1 cellular context compared by ENCODE assay signal in the genomic region with DNA sequence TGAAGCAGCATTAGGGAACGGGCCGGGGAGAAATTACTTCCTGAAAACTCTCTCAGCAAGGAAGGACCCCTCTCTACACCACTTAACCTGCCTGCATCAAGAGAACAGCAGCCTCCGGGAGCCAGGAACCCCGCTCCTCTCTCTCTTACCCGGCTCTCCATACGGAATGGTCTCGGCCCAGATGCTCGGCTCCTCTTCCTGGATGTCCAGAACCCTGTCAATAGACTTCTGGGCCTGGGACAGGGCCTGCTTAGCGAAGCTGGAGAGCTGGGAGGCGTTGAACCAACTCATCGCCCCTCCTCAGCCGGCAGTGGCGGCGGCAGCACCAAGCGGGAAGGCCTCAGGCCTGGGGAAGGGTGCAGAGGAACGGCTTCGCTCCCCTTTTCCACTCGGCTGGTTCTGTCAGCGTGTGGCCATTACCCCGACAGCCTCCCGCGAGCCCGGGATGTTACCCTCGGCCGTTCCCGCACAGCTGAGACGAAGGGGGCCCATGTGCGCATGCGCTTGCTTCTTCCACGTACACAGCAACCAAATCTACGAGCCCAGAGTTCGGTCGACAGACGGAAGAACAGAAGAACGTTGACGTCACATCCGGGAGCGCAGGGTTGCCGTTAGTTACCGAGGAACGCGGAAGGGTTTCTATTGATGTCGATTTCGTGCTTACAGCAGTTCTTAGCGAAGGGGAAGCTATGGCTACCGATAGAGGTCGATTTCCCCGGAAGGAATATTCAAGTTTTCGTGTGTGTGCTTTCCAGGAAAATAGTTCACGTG.
A peak's percentile ranks its signal among the peaks of the same experiment; 100 is the strongest.
TF ChIP-seq lines count a peak whose summit lies in the region.

A gene with protein sequence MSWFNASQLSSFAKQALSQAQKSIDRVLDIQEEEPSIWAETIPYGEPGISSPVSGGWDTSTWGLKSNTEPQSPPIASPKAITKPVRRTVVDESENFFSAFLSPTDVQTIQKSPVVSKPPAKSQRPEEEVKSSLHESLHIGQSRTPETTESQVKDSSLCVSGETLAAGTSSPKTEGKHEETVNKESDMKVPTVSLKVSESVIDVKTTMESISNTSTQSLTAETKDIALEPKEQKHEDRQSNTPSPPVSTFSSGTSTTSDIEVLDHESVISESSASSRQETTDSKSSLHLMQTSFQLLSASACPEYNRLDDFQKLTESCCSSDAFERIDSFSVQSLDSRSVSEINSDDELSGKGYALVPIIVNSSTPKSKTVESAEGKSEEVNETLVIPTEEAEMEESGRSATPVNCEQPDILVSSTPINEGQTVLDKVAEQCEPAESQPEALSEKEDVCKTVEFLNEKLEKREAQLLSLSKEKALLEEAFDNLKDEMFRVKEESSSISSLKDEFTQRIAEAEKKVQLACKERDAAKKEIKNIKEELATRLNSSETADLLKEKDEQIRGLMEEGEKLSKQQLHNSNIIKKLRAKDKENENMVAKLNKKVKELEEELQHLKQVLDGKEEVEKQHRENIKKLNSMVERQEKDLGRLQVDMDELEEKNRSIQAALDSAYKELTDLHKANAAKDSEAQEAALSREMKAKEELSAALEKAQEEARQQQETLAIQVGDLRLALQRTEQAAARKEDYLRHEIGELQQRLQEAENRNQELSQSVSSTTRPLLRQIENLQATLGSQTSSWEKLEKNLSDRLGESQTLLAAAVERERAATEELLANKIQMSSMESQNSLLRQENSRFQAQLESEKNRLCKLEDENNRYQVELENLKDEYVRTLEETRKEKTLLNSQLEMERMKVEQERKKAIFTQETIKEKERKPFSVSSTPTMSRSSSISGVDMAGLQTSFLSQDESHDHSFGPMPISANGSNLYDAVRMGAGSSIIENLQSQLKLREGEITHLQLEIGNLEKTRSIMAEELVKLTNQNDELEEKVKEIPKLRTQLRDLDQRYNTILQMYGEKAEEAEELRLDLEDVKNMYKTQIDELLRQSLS (minus strand): TSS at position 538 of the 771 bp plus-strand sequence. CDS start 247 bp downstream, at position 291.

TF ChIP-seq in K562, 482 proteins besides CTCF, POLR2A, EP300 and RAD21 (continued from another document and continues in another):
- TF ChIP-seq, protein P1, sequence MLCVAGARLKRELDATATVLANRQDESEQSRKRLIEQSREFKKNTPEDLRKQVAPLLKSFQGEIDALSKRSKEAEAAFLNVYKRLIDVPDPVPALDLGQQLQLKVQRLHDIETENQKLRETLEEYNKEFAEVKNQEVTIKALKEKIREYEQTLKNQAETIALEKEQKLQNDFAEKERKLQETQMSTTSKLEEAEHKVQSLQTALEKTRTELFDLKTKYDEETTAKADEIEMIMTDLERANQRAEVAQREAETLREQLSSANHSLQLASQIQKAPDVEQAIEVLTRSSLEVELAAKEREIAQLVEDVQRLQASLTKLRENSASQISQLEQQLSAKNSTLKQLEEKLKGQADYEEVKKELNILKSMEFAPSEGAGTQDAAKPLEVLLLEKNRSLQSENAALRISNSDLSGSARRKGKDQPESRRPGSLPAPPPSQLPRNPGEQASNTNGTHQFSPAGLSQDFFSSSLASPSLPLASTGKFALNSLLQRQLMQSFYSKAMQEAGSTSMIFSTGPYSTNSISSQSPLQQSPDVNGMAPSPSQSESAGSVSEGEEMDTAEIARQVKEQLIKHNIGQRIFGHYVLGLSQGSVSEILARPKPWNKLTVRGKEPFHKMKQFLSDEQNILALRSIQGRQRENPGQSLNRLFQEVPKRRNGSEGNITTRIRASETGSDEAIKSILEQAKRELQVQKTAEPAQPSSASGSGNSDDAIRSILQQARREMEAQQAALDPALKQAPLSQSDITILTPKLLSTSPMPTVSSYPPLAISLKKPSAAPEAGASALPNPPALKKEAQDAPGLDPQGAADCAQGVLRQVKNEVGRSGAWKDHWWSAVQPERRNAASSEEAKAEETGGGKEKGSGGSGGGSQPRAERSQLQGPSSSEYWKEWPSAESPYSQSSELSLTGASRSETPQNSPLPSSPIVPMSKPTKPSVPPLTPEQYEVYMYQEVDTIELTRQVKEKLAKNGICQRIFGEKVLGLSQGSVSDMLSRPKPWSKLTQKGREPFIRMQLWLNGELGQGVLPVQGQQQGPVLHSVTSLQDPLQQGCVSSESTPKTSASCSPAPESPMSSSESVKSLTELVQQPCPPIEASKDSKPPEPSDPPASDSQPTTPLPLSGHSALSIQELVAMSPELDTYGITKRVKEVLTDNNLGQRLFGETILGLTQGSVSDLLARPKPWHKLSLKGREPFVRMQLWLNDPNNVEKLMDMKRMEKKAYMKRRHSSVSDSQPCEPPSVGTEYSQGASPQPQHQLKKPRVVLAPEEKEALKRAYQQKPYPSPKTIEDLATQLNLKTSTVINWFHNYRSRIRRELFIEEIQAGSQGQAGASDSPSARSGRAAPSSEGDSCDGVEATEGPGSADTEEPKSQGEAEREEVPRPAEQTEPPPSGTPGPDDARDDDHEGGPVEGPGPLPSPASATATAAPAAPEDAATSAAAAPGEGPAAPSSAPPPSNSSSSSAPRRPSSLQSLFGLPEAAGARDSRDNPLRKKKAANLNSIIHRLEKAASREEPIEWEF (CRISPR knock-in tag; IDR thresholded peaks at IDR 0.05), result no peak
- no peak for TF ChIP-seq GATAD2A (IDR thresholded peaks at IDR 0.05)
- no peak for TF ChIP-seq NFYB (IDR thresholded peaks at IDR 0.05; ENCODE audit: extremely low read depth, insufficient read length)
- no peak for TF ChIP-seq TFAM (CRISPR knock-in tag; conservative IDR thresholded peaks at IDR 0.05)
- TF ChIP-seq, protein P2, sequence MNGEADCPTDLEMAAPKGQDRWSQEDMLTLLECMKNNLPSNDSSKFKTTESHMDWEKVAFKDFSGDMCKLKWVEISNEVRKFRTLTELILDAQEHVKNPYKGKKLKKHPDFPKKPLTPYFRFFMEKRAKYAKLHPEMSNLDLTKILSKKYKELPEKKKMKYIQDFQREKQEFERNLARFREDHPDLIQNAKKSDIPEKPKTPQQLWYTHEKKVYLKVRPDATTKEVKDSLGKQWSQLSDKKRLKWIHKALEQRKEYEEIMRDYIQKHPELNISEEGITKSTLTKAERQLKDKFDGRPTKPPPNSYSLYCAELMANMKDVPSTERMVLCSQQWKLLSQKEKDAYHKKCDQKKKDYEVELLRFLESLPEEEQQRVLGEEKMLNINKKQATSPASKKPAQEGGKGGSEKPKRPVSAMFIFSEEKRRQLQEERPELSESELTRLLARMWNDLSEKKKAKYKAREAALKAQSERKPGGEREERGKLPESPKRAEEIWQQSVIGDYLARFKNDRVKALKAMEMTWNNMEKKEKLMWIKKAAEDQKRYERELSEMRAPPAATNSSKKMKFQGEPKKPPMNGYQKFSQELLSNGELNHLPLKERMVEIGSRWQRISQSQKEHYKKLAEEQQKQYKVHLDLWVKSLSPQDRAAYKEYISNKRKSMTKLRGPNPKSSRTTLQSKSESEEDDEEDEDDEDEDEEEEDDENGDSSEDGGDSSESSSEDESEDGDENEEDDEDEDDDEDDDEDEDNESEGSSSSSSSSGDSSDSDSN (IDR thresholded peaks at IDR 0.05; ENCODE audit: borderline replicate concordance in 1 of 2, low read depth in 2 of 2, low read length in 2 of 2), result no peak
- TF ChIP-seq ZFPM2 (CRISPR knock-in tag; IDR thresholded peaks at IDR 0.05), result no peak
- peak; percentile 93 for TF ChIP-seq POLR2AphosphoS2 (IDR thresholded peaks at IDR 0.05; ENCODE audit: low read length)
- TF ChIP-seq STAT5B (CRISPR knock-in tag; IDR thresholded peaks at IDR 0.05), result no peak
- TF ChIP-seq IRF2 (CRISPR knock-in tag; IDR thresholded peaks at IDR 0.05), result no peak
- TF ChIP-seq RBBP5 (IDR thresholded peaks at IDR 0.05; ENCODE audit: borderline replicate concordance, insufficient read depth, low read length, poor library complexity, severe bottlenecking), result peak; percentile 46
- no peak for TF ChIP-seq MTA3 (IDR thresholded peaks at IDR 0.05; ENCODE audit: borderline replicate concordance)
- TF ChIP-seq EHMT2 (IDR thresholded peaks at IDR 0.05), result no peak
- no peak for TF ChIP-seq NCOA6 (IDR thresholded peaks at IDR 0.05)
- no peak for TF ChIP-seq ZNF23 (CRISPR knock-in tag; IDR thresholded peaks at IDR 0.05)
- no peak for TF ChIP-seq ZNF324 (CRISPR knock-in tag; IDR thresholded peaks at IDR 0.05)
- TF ChIP-seq ZNF695 (CRISPR knock-in tag; IDR thresholded peaks at IDR 0.05), result no peak
- no peak for TF ChIP-seq ZEB2 (IDR thresholded peaks at IDR 0.05)
- TF ChIP-seq MIER1 (IDR thresholded peaks at IDR 0.05; ENCODE audit: low read depth), result no peak
- TF ChIP-seq, protein P3, sequence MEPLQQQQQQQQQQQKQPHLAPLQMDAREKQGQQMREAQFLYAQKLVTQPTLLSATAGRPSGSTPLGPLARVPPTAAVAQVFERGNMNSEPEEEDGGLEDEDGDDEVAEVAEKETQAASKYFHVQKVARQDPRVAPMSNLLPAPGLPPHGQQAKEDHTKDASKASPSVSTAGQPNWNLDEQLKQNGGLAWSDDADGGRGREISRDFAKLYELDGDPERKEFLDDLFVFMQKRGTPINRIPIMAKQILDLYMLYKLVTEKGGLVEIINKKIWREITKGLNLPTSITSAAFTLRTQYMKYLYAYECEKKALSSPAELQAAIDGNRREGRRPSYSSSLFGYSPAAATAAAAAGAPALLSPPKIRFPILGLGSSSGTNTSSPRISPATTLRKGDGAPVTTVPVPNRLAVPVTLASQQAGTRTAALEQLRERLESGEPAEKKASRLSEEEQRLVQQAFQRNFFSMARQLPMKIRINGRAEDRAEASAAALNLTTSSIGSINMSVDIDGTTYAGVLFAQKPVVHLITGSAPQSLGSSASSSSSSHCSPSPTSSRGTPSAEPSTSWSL (CRISPR knock-in tag; IDR thresholded peaks at IDR 0.05; ENCODE audit: borderline replicate concordance), result no peak
- no peak for TF ChIP-seq KLF1 (tag; IDR thresholded peaks at IDR 0.05)
- TF ChIP-seq, protein P4, sequence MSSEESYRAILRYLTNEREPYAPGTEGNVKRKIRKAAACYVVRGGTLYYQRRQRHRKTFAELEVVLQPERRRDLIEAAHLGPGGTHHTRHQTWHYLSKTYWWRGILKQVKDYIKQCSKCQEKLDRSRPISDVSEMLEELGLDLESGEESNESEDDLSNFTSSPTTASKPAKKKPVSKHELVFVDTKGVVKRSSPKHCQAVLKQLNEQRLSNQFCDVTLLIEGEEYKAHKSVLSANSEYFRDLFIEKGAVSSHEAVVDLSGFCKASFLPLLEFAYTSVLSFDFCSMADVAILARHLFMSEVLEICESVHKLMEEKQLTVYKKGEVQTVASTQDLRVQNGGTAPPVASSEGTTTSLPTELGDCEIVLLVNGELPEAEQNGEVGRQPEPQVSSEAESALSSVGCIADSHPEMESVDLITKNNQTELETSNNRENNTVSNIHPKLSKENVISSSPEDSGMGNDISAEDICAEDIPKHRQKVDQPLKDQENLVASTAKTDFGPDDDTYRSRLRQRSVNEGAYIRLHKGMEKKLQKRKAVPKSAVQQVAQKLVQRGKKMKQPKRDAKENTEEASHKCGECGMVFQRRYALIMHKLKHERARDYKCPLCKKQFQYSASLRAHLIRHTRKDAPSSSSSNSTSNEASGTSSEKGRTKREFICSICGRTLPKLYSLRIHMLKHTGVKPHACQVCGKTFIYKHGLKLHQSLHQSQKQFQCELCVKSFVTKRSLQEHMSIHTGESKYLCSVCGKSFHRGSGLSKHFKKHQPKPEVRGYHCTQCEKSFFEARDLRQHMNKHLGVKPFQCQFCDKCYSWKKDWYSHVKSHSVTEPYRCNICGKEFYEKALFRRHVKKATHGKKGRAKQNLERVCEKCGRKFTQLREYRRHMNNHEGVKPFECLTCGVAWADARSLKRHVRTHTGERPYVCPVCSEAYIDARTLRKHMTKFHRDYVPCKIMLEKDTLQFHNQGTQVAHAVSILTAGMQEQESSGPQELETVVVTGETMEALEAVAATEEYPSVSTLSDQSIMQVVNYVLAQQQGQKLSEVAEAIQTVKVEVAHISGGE (CRISPR knock-in tag; IDR thresholded peaks at IDR 0.05), result peak in 1 of 3 experiments; percentile 57; a peak in 1 of 6 replicates
- TF ChIP-seq SMARCC2 (IDR thresholded peaks at IDR 0.05; ENCODE audit: low read depth), result no peak
- TF ChIP-seq MYC (IDR thresholded peaks at IDR 0.05; ENCODE audit: low read depth, low read length), result peak; percentile 36; the same call in 1 of the 2 replicates
- TF ChIP-seq MYC (CRISPR knock-in tag; IDR thresholded peaks at IDR 0.05; ENCODE audit: borderline replicate concordance, low read depth), result no peak; the same call in 1 of the 2 replicates
- TF ChIP-seq ZSCAN32 (CRISPR knock-in tag; IDR thresholded peaks at IDR 0.05), result no peak
- TF ChIP-seq ZNF551 (CRISPR knock-in tag; IDR thresholded peaks at IDR 0.05), result no peak
- TF ChIP-seq FOXA1 (IDR thresholded peaks at IDR 0.05; ENCODE audit: borderline replicate concordance), result no peak
- TF ChIP-seq, protein P5, sequence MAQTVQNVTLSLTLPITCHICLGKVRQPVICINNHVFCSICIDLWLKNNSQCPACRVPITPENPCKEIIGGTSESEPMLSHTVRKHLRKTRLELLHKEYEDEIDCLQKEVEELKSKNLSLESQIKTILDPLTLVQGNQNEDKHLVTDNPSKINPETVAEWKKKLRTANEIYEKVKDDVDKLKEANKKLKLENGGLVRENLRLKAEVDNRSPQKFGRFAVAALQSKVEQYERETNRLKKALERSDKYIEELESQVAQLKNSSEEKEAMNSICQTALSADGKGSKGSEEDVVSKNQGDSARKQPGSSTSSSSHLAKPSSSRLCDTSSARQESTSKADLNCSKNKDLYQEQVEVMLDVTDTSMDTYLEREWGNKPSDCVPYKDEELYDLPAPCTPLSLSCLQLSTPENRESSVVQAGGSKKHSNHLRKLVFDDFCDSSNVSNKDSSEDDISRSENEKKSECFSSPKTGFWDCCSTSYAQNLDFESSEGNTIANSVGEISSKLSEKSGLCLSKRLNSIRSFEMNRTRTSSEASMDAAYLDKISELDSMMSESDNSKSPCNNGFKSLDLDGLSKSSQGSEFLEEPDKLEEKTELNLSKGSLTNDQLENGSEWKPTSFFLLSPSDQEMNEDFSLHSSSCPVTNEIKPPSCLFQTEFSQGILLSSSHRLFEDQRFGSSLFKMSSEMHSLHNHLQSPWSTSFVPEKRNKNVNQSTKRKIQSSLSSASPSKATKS (CRISPR knock-in tag; IDR thresholded peaks at IDR 0.05), result no peak
- no peak for TF ChIP-seq ZNF140 (CRISPR knock-in tag; IDR thresholded peaks at IDR 0.05)
- TF ChIP-seq, protein P6, sequence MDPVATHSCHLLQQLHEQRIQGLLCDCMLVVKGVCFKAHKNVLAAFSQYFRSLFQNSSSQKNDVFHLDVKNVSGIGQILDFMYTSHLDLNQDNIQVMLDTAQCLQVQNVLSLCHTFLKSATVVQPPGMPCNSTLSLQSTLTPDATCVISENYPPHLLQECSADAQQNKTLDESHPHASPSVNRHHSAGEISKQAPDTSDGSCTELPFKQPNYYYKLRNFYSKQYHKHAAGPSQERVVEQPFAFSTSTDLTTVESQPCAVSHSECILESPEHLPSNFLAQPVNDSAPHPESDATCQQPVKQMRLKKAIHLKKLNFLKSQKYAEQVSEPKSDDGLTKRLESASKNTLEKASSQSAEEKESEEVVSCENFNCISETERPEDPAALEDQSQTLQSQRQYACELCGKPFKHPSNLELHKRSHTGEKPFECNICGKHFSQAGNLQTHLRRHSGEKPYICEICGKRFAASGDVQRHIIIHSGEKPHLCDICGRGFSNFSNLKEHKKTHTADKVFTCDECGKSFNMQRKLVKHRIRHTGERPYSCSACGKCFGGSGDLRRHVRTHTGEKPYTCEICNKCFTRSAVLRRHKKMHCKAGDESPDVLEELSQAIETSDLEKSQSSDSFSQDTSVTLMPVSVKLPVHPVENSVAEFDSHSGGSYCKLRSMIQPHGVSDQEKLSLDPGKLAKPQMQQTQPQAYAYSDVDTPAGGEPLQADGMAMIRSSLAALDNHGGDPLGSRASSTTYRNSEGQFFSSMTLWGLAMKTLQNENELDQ (CRISPR knock-in tag; IDR thresholded peaks at IDR 0.05; ENCODE audit: borderline replicate concordance), result no peak
- no peak for TF ChIP-seq ZNF75A (CRISPR knock-in tag; IDR thresholded peaks at IDR 0.05)
